ENCODE assay signal across 8 cellular contexts in genomic region chr17:32126746-32127145, GRCh38. TPM values are rescaled to one million over a fixed set of nuclear protein-coding genes. Genes with fewer than 3 reads are reported as not detected.
DNase-seq lines count a peak whose midpoint lies in the region; ATAC-seq and TF ChIP-seq lines count a peak whose summit lies in the region.

No MANE protein-coding gene starts in this region.

- H3K36me3 Mint-ChIP-seq in IgD-negative memory B cell, result no peaks in the 10 kb centered on the region
- H3K36me3 Mint-ChIP-seq in chondrocyte (ENCODE audit: low read depth), result no peaks in the 10 kb centered on the region
- H3K36me3 Mint-ChIP-seq in nephron (ENCODE audit: low read depth), result peaks cover 4% of the 10 kb centered on the region

- no peaks in the 10 kb centered on the region for H3K9me3 ChIP-seq in A673 (ENCODE audit: low read depth, low read length, poor library complexity, severe bottlenecking)

- BruUV-seq in A673 (replicated peaks; lab: Mats Ljungman, UMichigan), result no TSS peak

- H3K4me1 ChIP-seq in ACC112 (ENCODE audit: control insufficient read depth, insufficient read depth, low read length, unreplicated experiment), result no peaks in the 10 kb centered on the region
- H3K4me1 ChIP-seq in A673 (ENCODE audit: insufficient read depth, low read length, poor library complexity, severe bottlenecking), result no peaks in the 10 kb centered on the region

- H3K9me3 Mint-ChIP-seq in IgD-negative memory B cell (peaks cover 0 to 3% (median 0%) of the 10 kb centered on the region in 3 donors), chondrocyte (ENCODE audit: low read depth) (no peaks in the 10 kb centered on the region), nephron (no peaks in the 10 kb centered on the region)

- no peak for ATAC-seq in GM18870 (IDR thresholded peaks at IDR 0.05; ENCODE audit: unreplicated experiment)

- CTCF ChIA-PET in A673 (lab: Charles Lee), result no interaction called here

- H3K27ac ChIP-seq in ACC112 (ENCODE audit: low read depth, low read length), result peak overlapping the region; percentile 72
- no peak overlapping the region for H3K27ac ChIP-seq in A673 (ENCODE audit: low read depth, low read length, poor library complexity, severe bottlenecking)

- H3K27me3 Mint-ChIP-seq in IgD-negative memory B cell (no peaks in the 10 kb centered on the region), chondrocyte (ENCODE audit: low read depth) (no peaks in the 10 kb centered on the region), nephron (ENCODE audit: low read depth) (no peaks in the 10 kb centered on the region)

- no peak overlapping the region for H2AFZ ChIP-seq in ACC112 (ENCODE audit: low read length, unreplicated experiment)

- H3K36me3 ChIP-seq in ACC112 (ENCODE audit: insufficient read depth, low read length), result peaks cover 5% of the 10 kb centered on the region; the same call in 1 of the 2 replicates
- no peaks in the 10 kb centered on the region for H3K36me3 ChIP-seq in A673 (ENCODE audit: insufficient read depth, low read length, poor library complexity, severe bottlenecking)

- peaks cover 18% of the 10 kb centered on the region for H3K79me2 ChIP-seq in ACC112 (ENCODE audit: control insufficient read depth, insufficient read depth, low read length, unreplicated experiment)

- H3K4me3 Mint-ChIP-seq in IgD-negative memory B cell (peak overlapping the region; percentile 94 to 97 (median 96)), chondrocyte (ENCODE audit: unreplicated experiment) (peak overlapping the region; percentile 98), nephron (peak overlapping the region; percentile 88 to 90 (median 89))

- H3K27me3 ChIP-seq in ACC112 (ENCODE audit: insufficient read depth, low read length) (no peaks in the 10 kb centered on the region), A673 (replicated peaks; ENCODE audit: insufficient read depth, low read depth, low read length, poor library complexity) (no peaks in the 10 kb centered on the region)

- H3K4me3 ChIP-seq in ACC112 (ENCODE audit: low read depth, low read length), result peak overlapping the region; percentile 91
- H3K4me3 ChIP-seq in A673 (ENCODE audit: low read depth, low read length, poor library complexity, severe bottlenecking), result no peak overlapping the region

- peaks cover 8 to 20% (median 13%) of the 10 kb centered on the region in 3 donors for H3K4me1 Mint-ChIP-seq in IgD-negative memory B cell
- H3K4me1 Mint-ChIP-seq in chondrocyte (ENCODE audit: low read depth), result peaks cover 21% of the 10 kb centered on the region
- peaks cover 19% of the 10 kb centered on the region for H3K4me1 Mint-ChIP-seq in nephron

- TF ChIP-seq CTCF in chondrocyte (IDR thresholded peaks at IDR 0.05), result no peak
- no peak for TF ChIP-seq CTCF in nephron (IDR thresholded peaks at IDR 0.05; ENCODE audit: unreplicated experiment in 3 of 3)
- no peak for TF ChIP-seq CTCF in A673 (conservative IDR thresholded peaks at IDR 0.05; ENCODE audit: low read depth, low read length)

- intact Hi-C loops in A673 (cut with micrococcal nuclease; ENCODE audit: unreplicated experiment), result no loop called here

- peak overlapping the region; percentile 76 to 96 (median 91) for H3K27ac Mint-ChIP-seq in IgD-negative memory B cell
- H3K27ac Mint-ChIP-seq in chondrocyte (ENCODE audit: unreplicated experiment), result peak overlapping the region; percentile 51
- H3K27ac Mint-ChIP-seq in nephron, result peak overlapping the region; percentile 77 to 90 (median 85)

- POLR2A ChIA-PET in A673 (lab: Charles Lee; ENCODE audit: low non-redundant PET), result no interaction called here

- DNase-seq in chondrocyte (ENCODE audit: low spot score) (no peak), AML-193 (lab: John Stamatoyannopoulos, UW) (no peak), A673 (ENCODE audit: low spot score) (no peak), cerebellum (ENCODE audit: low spot score) (no peak)

RNA-seq across cellular contexts. Expression of gene RHOT1, which starts 15.6 kb away (rescaled TPM):
- polyA plus RNA-seq in IgD-negative memory B cell, result 17.0 TPM
- total RNA-seq in chondrocyte (26.7 to 31.5 TPM (median 27.0 TPM) in 3 replicates), A673 (2021) (18.0 and 20.4 TPM in 2 replicates), cerebellum (93.3 TPM)
